8 cellular contexts compared by ENCODE assay signal in genomic region chr2:74440378-74441110, GRCh38. TPM values are rescaled to one million over a fixed set of nuclear protein-coding genes. Genes with fewer than 3 reads are reported as not detected.
DNase-seq lines count a peak whose midpoint lies in the region; ATAC-seq, FAIRE-seq and TF ChIP-seq lines count a peak whose summit lies in the region.

No MANE protein-coding gene starts in this region.

- H3K9me2 ChIP-seq in neural cell (ENCODE audit: insufficient read depth, low read length) = no peaks in the 10 kb centered on the region

- H3K4me3 ChIP-seq in neural cell (ENCODE audit: low read length) (peak overlapping the region; percentile 57), uterus (peak overlapping the region; percentile 39 to 45)

- H3K4me2 ChIP-seq in neural cell (ENCODE audit: low read length) = no peak overlapping the region

- H3K9ac ChIP-seq in neural cell (ENCODE audit: low read length) = peak overlapping the region; percentile 45

- TF ChIP-seq CTCF in neural cell (IDR thresholded peaks at IDR 0.05; ENCODE audit: poor library complexity, severe bottlenecking) (peak; percentile 33), uterus (IDR thresholded peaks at IDR 0.05) (peak in 3 of 4 experiments; percentile 16 to 58 (median 43))

- TF ChIP-seq RAD21 in neural cell (conservative IDR thresholded peaks at IDR 0.05) = no peak

- H4K20me1 ChIP-seq in neural cell (ENCODE audit: insufficient read depth) = no peaks in the 10 kb centered on the region

- H3K79me2 ChIP-seq in neural cell (replicated peaks; ENCODE audit: insufficient read depth, low read length) = no peaks in the 10 kb centered on the region

- TF ChIP-seq EP300 in neural cell (conservative IDR thresholded peaks at IDR 0.05; ENCODE audit: poor library complexity, severe bottlenecking) = no peak

- peaks cover 0 to 9% of the 10 kb centered on the region in 2 donors for H3K4me1 ChIP-seq in uterus

- H3K27me3 ChIP-seq in neural cell (ENCODE audit: insufficient read depth, low read depth, low read length) = peaks cover 29% of the 10 kb centered on the region
- H3K27me3 ChIP-seq in uterus = peaks cover 0 to 5% of the 10 kb centered on the region in 2 donors

- FAIRE-seq in frontal cortex (lab: Jason Lieb, UNC) = no peak

- ATAC-seq in GM19463 (IDR thresholded peaks at IDR 0.05; ENCODE audit: unreplicated experiment) = peak; percentile 82
- peak; percentile 69 for ATAC-seq in HG03469 (IDR thresholded peaks at IDR 0.05; ENCODE audit: unreplicated experiment)

- intact Hi-C loops in uterus (cut with DNase I; ENCODE audit: low total_unique reads) = no loop called here

- H3F3A ChIP-seq in neural cell (ENCODE audit: insufficient read depth, low read length, poor library complexity, severe bottlenecking) = no peaks in the 10 kb centered on the region

- H3K9me3 ChIP-seq in neural cell (ENCODE audit: low read length) (no peaks in the 10 kb centered on the region), uterus (no peaks in the 10 kb centered on the region)

- DNase-seq in DMS79 (lab: John Stamatoyannopoulos, UW) (peak; percentile 84), NOMO-1 (lab: John Stamatoyannopoulos, UW; ENCODE audit: unreplicated experiment in 2 of 2) (peak; percentile 63 to 86), frontal cortex (ENCODE audit: low spot score in 2 of 2) (peak; percentile 96 to 97), uterus (peak; percentile 58 to 82)
- DNase-seq in activated naive CD4-positive, alpha-beta T cell treated with Interleukin-2 at 50 U/mL for 16 hours = peak; percentile 49

- no peak overlapping the region for H3K27ac ChIP-seq in neural cell (ENCODE audit: low read length)
- H3K27ac ChIP-seq in uterus = peak overlapping the region; percentile 73 to 82

- no peaks in the 10 kb centered on the region for H3K36me3 ChIP-seq in neural cell (ENCODE audit: insufficient read depth, low read length)
- no peaks in the 10 kb centered on the region for H3K36me3 ChIP-seq in uterus

- TF ChIP-seq POLR2A in uterus (IDR thresholded peaks at IDR 0.05) = peak; percentile 46 to 50

- peak overlapping the region; percentile 21 for H2AFZ ChIP-seq in neural cell (ENCODE audit: low read depth, low read length)

TF ChIP-seq in neural cell, 6 proteins besides CTCF, POLR2A, EP300 and RAD21:
- TF ChIP-seq SMC3 (conservative IDR thresholded peaks at IDR 0.05; ENCODE audit: poor library complexity) (no peak), REST (IDR thresholded peaks at IDR 0.05; ENCODE audit: borderline replicate concordance) (no peak), POLR2AphosphoS5 (IDR thresholded peaks at IDR 0.05) (no peak), MXI1 (conservative IDR thresholded peaks at IDR 0.05; ENCODE audit: poor library complexity, severe bottlenecking) (no peak), EZH2 (IDR thresholded peaks at IDR 0.05; ENCODE audit: borderline replicate concordance, insufficient read depth, low read length, poor library complexity, severe bottlenecking) (no peak), TAF1 (IDR thresholded peaks at IDR 0.05; ENCODE audit: low read depth) (no peak)

RNA-seq across cellular contexts. Expression of gene RTKN, which starts 1.2 kb away (rescaled TPM):
- total RNA-seq in frontal cortex (2.9 TPM), uterus (10 to 100 TPM in 2 of 4 donors, 1 to 10 TPM in 2; 9.8 to 36.3 (median 12.0) TPM)
- 4.9 and 6.1 TPM in 2 replicates for polyA plus RNA-seq in neural cell
- polyA minus RNA-seq in neural cell = 3.0 and 3.4 TPM in 2 replicates

RNA-seq across cellular contexts. Expression of gene INO80B, which starts 14.3 kb away (rescaled TPM):
- total RNA-seq in frontal cortex (9.8 TPM), uterus (10 to 100 TPM; 28.5 to 63.3 (median 48.0) TPM)
- polyA plus RNA-seq in neural cell = 35.2 and 53.2 TPM in 2 replicates
- polyA minus RNA-seq in neural cell = 17.5 and 19.0 TPM in 2 replicates

RNA-seq across cellular contexts. Expression of gene WBP1, which starts 17.7 kb away (rescaled TPM):
- total RNA-seq in frontal cortex = 24.9 TPM
- polyA plus RNA-seq in neural cell = 220 and 230 TPM in 2 replicates
- 70.5 and 73.5 TPM in 2 replicates for polyA minus RNA-seq in neural cell
- 10 to 100 TPM; 25.4 to 74.2 (median 50.8) TPM for total RNA-seq in uterus

RNA-seq across cellular contexts. Expression of gene WDR54, which starts 19.0 kb away (rescaled TPM):
- total RNA-seq in frontal cortex = 38.7 TPM
- polyA plus RNA-seq in neural cell = 89.9 and 110 TPM in 2 replicates
- polyA minus RNA-seq in neural cell = 33.8 and 36.5 TPM in 2 replicates
- total RNA-seq in uterus = 10 to 100 TPM in 3 of 4 donors, not detected in 1; 12.3 to 19.7 (median 16.3) TPM

RNA-seq across cellular contexts. Expression of gene C2orf81, which starts 19.1 kb away (rescaled TPM):
- total RNA-seq in frontal cortex = 0.41 TPM
- 1.7 and 3.3 TPM in 2 replicates for polyA plus RNA-seq in neural cell
- 4.4 and 4.6 TPM in 2 replicates for polyA minus RNA-seq in neural cell
- 1 to 10 TPM in 3 of 4 donors, not detected in 1; 2.1 to 5.7 (median 2.9) TPM for total RNA-seq in uterus
